1 cellular context compared by ENCODE assay signal in the genomic region with DNA sequence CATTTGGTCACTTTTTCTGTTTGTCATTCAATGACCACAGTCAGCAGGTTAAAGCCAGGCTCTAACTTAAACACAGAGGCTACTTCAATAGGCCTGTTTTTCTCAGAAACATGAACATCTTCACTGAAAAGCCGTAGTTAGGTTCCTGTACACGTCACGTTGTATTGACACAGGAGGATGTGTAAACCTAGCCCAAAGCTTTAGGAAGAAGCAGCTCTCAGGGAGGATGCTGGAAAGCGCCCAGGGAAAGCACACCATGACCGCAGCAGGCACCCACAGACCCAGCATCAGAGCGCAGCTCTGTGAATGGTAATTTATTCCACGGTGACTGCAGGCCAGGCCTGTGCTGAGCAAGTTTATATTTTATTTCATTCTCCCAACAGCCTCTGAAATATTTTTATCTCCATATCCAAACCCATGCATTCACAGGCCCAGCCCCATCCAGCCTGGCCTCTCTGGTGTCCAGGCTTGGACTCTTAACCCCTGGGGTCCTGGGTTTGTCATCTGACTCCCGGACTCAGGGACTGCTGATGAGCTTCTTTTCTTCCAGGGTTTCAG.
TF ChIP-seq lines count a peak whose summit lies in the region.

No MANE protein-coding gene starts in this region.

TF ChIP-seq in A549, 52 proteins besides CTCF, POLR2A, EP300 and RAD21 (continued from another document):
- TF ChIP-seq CHD2 (IDR thresholded peaks at IDR 0.05; ENCODE audit: low read length, partially characterized antibody) (no peak), PHF8 (IDR thresholded peaks at IDR 0.05; ENCODE audit: borderline replicate concordance, low read depth) (no peak), EHF (CRISPR knock-in tag; IDR thresholded peaks at IDR 0.05) (no peak), HOXB5 (CRISPR knock-in tag; IDR thresholded peaks at IDR 0.05) (no peak), HOXA7 (CRISPR knock-in tag; IDR thresholded peaks at IDR 0.05) (no peak)
- TF ChIP-seq, protein P1, sequence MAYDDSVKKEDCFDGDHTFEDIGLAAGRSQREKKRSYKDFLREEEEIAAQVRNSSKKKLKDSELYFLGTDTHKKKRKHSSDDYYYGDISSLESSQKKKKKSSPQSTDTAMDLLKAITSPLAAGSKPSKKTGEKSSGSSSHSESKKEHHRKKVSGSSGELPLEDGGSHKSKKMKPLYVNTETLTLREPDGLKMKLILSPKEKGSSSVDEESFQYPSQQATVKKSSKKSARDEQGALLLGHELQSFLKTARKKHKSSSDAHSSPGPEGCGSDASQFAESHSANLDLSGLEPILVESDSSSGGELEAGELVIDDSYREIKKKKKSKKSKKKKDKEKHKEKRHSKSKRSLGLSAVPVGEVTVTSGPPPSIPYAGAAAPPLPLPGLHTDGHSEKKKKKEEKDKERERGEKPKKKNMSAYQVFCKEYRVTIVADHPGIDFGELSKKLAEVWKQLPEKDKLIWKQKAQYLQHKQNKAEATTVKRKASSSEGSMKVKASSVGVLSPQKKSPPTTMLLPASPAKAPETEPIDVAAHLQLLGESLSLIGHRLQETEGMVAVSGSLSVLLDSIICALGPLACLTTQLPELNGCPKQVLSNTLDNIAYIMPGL (CRISPR knock-in tag; IDR thresholded peaks at IDR 0.05; ENCODE audit: borderline replicate concordance), result no peak
- TF ChIP-seq, protein P2, sequence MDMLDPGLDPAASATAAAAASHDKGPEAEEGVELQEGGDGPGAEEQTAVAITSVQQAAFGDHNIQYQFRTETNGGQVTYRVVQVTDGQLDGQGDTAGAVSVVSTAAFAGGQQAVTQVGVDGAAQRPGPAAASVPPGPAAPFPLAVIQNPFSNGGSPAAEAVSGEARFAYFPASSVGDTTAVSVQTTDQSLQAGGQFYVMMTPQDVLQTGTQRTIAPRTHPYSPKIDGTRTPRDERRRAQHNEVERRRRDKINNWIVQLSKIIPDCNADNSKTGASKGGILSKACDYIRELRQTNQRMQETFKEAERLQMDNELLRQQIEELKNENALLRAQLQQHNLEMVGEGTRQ (IDR thresholded peaks at IDR 0.05), result no peak
TF ChIP-seq in A549: peak in this region for 0.
